In the genomic region with DNA sequence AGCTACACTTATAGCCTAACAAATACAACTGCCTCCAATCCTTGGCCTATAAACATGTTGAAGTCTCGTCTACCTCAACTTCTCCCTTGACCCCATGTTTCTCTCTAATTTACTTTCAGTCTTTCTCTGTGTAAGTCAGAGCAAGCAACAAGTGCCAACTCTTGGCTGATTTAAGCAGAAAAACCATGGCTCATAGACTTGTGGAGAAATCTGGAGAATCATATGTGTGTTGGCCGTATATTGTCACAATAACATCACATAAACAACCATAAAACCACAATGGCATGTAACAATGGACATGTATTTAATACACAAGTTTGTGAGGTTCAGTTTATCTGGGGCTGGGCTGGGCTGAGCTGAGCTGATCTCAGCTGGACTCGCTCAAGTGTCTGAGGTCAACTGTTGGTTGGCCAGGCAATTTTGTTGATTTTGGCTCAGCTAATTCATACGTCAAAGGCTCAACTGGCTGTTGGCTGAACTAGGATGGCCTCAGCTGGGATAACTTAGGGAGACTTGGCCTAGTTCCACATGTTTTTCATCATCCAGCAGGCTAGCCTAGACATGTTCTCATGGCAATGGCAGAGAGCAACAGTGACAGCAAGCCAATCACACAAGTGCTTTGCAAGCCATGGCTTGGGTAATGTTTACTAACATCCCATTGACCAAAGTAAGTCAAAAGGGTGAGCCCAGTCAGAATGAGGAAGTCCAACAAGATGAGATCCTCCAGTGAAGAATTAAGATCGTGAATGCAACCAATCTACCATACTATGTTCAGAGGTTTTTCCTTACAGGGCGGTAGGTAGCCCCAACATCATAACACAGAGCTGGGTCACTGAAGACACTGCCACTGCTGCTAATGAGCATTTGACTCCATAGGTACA, we compare ENCODE assay signal across 8 cellular contexts. TPM values are rescaled to one million over a fixed set of nuclear protein-coding genes. Genes with fewer than 3 reads are reported as not detected.
DNase-seq lines count a peak whose midpoint lies in the region; ATAC-seq and TF ChIP-seq lines count a peak whose summit lies in the region.

No MANE protein-coding gene starts in this region.

- H4K8ac ChIP-seq in neuronal stem cell (ENCODE audit: low read depth, low read length), result no peak overlapping the region

- H2BK5ac ChIP-seq in neuronal stem cell (ENCODE audit: low read length), result no peak overlapping the region

- H2BK12ac ChIP-seq in neuronal stem cell (ENCODE audit: low read length), result no peak overlapping the region

- H3K27me3 ChIP-seq in neuronal stem cell (ENCODE audit: control insufficient read depth in 3 of 3, insufficient read depth in 3 of 3, low read depth in 1 of 3, low read length in 3 of 3), result no peaks in the 10 kb centered on the region

- no peak overlapping the region for H3K4ac ChIP-seq in neuronal stem cell (ENCODE audit: low read length)

- no peak overlapping the region for H2AFZ ChIP-seq in neuronal stem cell (ENCODE audit: low read length)

- no peak overlapping the region for H4K91ac ChIP-seq in neuronal stem cell (ENCODE audit: low read depth, low read length, poor library complexity)

- H3K27ac ChIP-seq in neuronal stem cell (replicated peaks; ENCODE audit: low read length), result no peak overlapping the region

- H3K9ac ChIP-seq in neuronal stem cell (ENCODE audit: low read depth, low read length, poor library complexity), result peak overlapping the region; percentile 50

- H3K36me3 ChIP-seq in neuronal stem cell (replicated peaks in 1 of 2; ENCODE audit: control insufficient read depth in 2 of 2, insufficient read depth in 2 of 2, low read length in 2 of 2), result no peaks in the 10 kb centered on the region

- ATAC-seq in esophagus mucosa (peak; percentile 90), HG03432 (IDR thresholded peaks at IDR 0.05; ENCODE audit: unreplicated experiment) (no peak), GM18907 (IDR thresholded peaks at IDR 0.05; ENCODE audit: unreplicated experiment) (no peak)

- DNase-seq in HS-5 (ENCODE audit: low read depth) (peak; percentile 98), neuronal stem cell (ENCODE audit: low spot score) (no peak), RPMI8226 (no peak)
- no peak for DNase-seq in NK-92 treated with Interleukin-12 subunit alpha and Interleukin-12 subunit beta, amount 100 ng/mL, for 24 hours (lab: John Stamatoyannopoulos, UW)

- H2BK15ac ChIP-seq in neuronal stem cell (ENCODE audit: low read length), result no peak overlapping the region

- no peak overlapping the region for H3K4me2 ChIP-seq in neuronal stem cell (ENCODE audit: insufficient read depth, low read length, poor library complexity, severe bottlenecking)

- H3K14ac ChIP-seq in neuronal stem cell (ENCODE audit: low read length), result no peak overlapping the region

- H3K4me1 ChIP-seq in neuronal stem cell (ENCODE audit: control insufficient read depth in 2 of 2, insufficient read depth in 1 of 2, low read depth in 1 of 2, low read length in 2 of 2), result no peaks in the 10 kb centered on the region

- H3K79me1 ChIP-seq in neuronal stem cell (ENCODE audit: low read depth, low read length), result no peaks in the 10 kb centered on the region

- H2BK120ac ChIP-seq in neuronal stem cell (ENCODE audit: low read depth, low read length), result no peak overlapping the region

- no peak overlapping the region for H3K18ac ChIP-seq in neuronal stem cell (ENCODE audit: low read length)

- H3K23ac ChIP-seq in neuronal stem cell (ENCODE audit: low read depth, low read length, poor library complexity), result no peak overlapping the region

- H3K9me3 ChIP-seq in neuronal stem cell (replicated peaks in 1 of 2; ENCODE audit: control insufficient read depth in 2 of 2, insufficient read depth in 1 of 2, low read depth in 1 of 2, low read length in 2 of 2), result no peaks in the 10 kb centered on the region

- no CpG with 5 or more reads among the region's 6 CpGs for WGBS in neuronal stem cell (ENCODE audit: extremely low coverage in 2 of 2, insufficient read length in 2 of 2, insufficient replicate concordance in 1 of 2), 2 donors

- H3K4me3 ChIP-seq in neuronal stem cell (ENCODE audit: low read length in 2 of 2), result no peak overlapping the region

- no peak overlapping the region for H2AK5ac ChIP-seq in neuronal stem cell (ENCODE audit: low read depth, low read length)

TF ChIP-seq in PFSK-1, 5 proteins besides CTCF, POLR2A, EP300 and RAD21:
- TF ChIP-seq SIN3A (IDR thresholded peaks at IDR 0.05; ENCODE audit: borderline replicate concordance, insufficient read depth, low read length), result peak; percentile 97
- TF ChIP-seq TAF1 (IDR thresholded peaks at IDR 0.05; ENCODE audit: borderline replicate concordance, insufficient read depth, low read length), result peak; percentile 48; the same call in 1 of the 2 replicates
- TF ChIP-seq POLR2AphosphoS5 (IDR thresholded peaks at IDR 0.05; ENCODE audit: low read depth, low read length), result peak; percentile 77
- TF ChIP-seq, protein P1, sequence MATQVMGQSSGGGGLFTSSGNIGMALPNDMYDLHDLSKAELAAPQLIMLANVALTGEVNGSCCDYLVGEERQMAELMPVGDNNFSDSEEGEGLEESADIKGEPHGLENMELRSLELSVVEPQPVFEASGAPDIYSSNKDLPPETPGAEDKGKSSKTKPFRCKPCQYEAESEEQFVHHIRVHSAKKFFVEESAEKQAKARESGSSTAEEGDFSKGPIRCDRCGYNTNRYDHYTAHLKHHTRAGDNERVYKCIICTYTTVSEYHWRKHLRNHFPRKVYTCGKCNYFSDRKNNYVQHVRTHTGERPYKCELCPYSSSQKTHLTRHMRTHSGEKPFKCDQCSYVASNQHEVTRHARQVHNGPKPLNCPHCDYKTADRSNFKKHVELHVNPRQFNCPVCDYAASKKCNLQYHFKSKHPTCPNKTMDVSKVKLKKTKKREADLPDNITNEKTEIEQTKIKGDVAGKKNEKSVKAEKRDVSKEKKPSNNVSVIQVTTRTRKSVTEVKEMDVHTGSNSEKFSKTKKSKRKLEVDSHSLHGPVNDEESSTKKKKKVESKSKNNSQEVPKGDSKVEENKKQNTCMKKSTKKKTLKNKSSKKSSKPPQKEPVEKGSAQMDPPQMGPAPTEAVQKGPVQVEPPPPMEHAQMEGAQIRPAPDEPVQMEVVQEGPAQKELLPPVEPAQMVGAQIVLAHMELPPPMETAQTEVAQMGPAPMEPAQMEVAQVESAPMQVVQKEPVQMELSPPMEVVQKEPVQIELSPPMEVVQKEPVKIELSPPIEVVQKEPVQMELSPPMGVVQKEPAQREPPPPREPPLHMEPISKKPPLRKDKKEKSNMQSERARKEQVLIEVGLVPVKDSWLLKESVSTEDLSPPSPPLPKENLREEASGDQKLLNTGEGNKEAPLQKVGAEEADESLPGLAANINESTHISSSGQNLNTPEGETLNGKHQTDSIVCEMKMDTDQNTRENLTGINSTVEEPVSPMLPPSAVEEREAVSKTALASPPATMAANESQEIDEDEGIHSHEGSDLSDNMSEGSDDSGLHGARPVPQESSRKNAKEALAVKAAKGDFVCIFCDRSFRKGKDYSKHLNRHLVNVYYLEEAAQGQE (IDR thresholded peaks at IDR 0.05; ENCODE audit: insufficient read depth in 1 of 2, low read depth in 2 of 2, low read length in 2 of 2), result peak in 1 of 2 experiments; percentile 38; a peak in 1 of 4 replicates
- TF ChIP-seq FOXP2 (optimal IDR thresholded peaks at IDR 0.05; ENCODE audit: borderline replicate concordance, extremely low read depth, extremely low read length, insufficient read depth), result peak; percentile 80

RNA-seq across cellular contexts. Expression of a gene that starts 12.9 kb away (rescaled TPM):
- 9.4 TPM for polyA plus RNA-seq in PFSK-1 (2012; ENCODE audit: insufficient read length, low read depth)
- 10.0 TPM for total RNA-seq in esophagus mucosa
- 11.0 TPM for polyA plus RNA-seq in neuronal stem cell (2013, experiment 1 of 2)
- polyA plus RNA-seq in neuronal stem cell (2013, experiment 2 of 2), result 11.3 TPM

RNA-seq across cellular contexts. Expression of a gene that starts 13.3 kb away (rescaled TPM):
- polyA plus RNA-seq in PFSK-1 (2012; ENCODE audit: insufficient read length, low read depth), result 0.94 TPM
- total RNA-seq in esophagus mucosa, result 0.84 TPM
- polyA plus RNA-seq in neuronal stem cell (2013, experiment 1 of 2), result 0.38 TPM
- 0.32 TPM for polyA plus RNA-seq in neuronal stem cell (2013, experiment 2 of 2)
